In genomic region chr6:163384510-163384909, GRCh38 we compare ENCODE assay signal across 8 cellular contexts.
"Had no signal": no experiment of that assay in that cellular context is flagged by ENCODE, and none has a peak within 500 bp of the region (broad histone marks: within the 10 kb centered on the region; RNA-seq: fewer than 3 reads in every experiment).

No MANE protein-coding gene starts in this region.

- DNase-seq: activated CD4-positive, CD25-positive, alpha-beta regulatory T cell treated with anti-CD3 and anti-CD28 coated beads, Interleukin-2, amount 50 U/mL, for 72 hours; activated effector memory CD4-positive, alpha-beta T cell treated with anti-CD3 and anti-CD28 coated beads, Interleukin-2, amount 50 U/mL, for 16 hours; activated T-cell treated with anti-CD3 and anti-CD28 coated beads, Interleukin-2, amount 50 U/mL, for 72 hours; cerebellar nuclear complex; effector CD4-positive, alpha-beta T cell; heart right ventricle; left ventricle myocardium inferior; stimulated activated CD4-positive, alpha-beta T cell treated with anti-CD3 and anti-CD28 coated beads, Interleukin-2, amount 100 ng/mL, for 24 hours had no signal
